In the genomic region with DNA sequence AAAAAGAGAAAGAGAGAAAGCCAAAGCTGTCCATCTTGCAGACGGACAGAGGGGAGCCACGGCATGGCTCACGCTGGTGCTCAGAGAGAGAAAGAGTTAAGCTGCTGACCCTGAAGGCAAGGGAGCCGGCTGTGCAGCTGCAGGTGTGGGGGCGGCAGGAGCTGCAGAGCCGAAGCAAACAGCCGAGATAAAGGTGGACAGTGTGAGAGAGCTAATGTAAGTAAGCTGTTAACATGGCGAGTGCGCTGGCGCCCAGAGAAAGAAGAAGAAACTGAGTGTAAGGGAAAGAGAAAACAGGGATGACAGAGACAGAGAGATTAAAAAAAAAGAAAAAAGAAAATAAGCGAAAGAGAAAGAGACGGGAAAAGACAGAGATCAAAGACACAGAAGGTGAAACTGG, we compare ENCODE assay signal across 1 cellular context.
TF ChIP-seq lines count a peak whose summit lies in the region.

No MANE protein-coding gene starts in this region.

TF ChIP-seq in WTC11, 78 proteins besides CTCF, POLR2A, EP300 and RAD21:
- TF ChIP-seq TP53 (CRISPR knock-in tag; IDR thresholded peaks at IDR 0.05) (no peak), ELF4 (CRISPR knock-in tag; IDR thresholded peaks at IDR 0.05; ENCODE audit: low read depth) (no peak)
- TF ChIP-seq, protein P1, sequence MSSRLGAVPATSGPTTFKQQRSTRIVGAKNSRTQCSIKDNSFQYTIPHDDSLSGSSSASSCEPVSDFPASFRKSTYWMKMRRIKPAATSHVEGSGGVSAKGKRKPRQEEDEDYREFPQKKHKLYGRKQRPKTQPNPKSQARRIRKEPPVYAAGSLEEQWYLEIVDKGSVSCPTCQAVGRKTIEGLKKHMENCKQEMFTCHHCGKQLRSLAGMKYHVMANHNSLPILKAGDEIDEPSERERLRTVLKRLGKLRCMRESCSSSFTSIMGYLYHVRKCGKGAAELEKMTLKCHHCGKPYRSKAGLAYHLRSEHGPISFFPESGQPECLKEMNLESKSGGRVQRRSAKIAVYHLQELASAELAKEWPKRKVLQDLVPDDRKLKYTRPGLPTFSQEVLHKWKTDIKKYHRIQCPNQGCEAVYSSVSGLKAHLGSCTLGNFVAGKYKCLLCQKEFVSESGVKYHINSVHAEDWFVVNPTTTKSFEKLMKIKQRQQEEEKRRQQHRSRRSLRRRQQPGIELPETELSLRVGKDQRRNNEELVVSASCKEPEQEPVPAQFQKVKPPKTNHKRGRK (CRISPR knock-in tag; IDR thresholded peaks at IDR 0.05; ENCODE audit: borderline replicate concordance) = 0 out of 2 replicates have a peak, but pooled peaks have one; percentile 33
